8 cellular contexts compared by ENCODE assay signal in the genomic region with DNA sequence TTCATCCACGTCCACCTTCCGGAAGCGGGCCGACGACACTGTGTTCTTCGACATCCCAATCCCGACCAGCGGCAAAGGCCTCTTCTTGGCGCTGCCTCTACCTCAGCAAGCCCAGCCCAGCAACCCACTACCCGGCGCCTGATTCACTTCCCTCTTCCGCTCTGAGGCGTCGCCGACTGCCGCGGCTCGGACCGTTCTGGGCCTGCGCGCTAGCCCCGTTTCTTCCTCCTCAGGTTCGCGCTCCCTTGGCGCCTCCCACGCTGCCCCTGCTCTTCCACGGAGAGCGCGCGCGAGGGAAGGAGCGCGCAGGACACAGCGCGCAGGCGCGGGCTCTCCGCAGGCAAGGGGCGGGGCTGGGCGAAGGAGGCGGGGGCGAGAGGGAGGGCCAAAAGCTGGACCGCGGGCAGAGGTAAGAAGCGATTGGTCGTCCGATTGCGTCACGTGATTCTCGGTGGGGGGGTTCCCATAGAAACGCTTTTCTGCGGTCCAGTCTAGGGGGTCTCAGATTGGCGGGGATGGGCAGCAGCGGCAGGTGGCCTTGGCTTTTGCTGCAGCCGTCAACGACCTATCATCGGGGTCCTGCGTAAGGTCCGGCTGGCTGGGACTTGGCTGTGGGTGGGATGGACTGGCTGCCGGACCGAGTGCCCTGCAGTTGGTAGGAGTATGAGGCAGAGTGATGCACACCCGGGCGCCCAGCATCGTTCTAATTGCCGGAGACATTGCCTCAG. TPM values are rescaled to one million over a fixed set of nuclear protein-coding genes. Genes with fewer than 3 reads are reported as not detected.
DNase-seq lines count a peak whose midpoint lies in the region; ATAC-seq and TF ChIP-seq lines count a peak whose summit lies in the region.

ARPC5 (minus strand) TSS at position 178 of the 728 bp plus-strand sequence; CDS start at position 54, 124 bp downstream.

- ATAC-seq in GM19324 (IDR thresholded peaks at IDR 0.05; ENCODE audit: low FRiP score, unreplicated experiment) (peak; percentile 95), HG03469 (IDR thresholded peaks at IDR 0.05; ENCODE audit: unreplicated experiment) (peak; percentile 59)

- H3K4me3 ChIP-seq in BE2C (ENCODE audit: low read depth, low read length): peak within 1 kb of the TSS; percentile 91

- CTCF ChIA-PET in activated CD4-positive, alpha-beta T cell treated with anti-CD3 and anti-CD28 coated beads, Interleukin-2, amount 10 ng/mL, durations not matched to agents 7 days and 5 days (lab: Charles Lee): interaction anchor here (0.6 to 1.5 kb wide), 3 partner anchors 9 to 20 kb away, joined by 3 read pairs; partner anchors contain the start of gene APOBEC4

- peaks cover 8% of the 10 kb centered on the region; the same call in 1 of the 2 replicates for H3K4me1 ChIP-seq in BE2C

- H3K27me3 ChIP-seq in BE2C: no peaks in the 10 kb centered on the region

- no peaks in the 10 kb centered on the region for H3K9me3 ChIP-seq in BE2C

- peaks cover 32% of the 10 kb centered on the region for H3K4me1 Mint-ChIP-seq in activated CD4-positive, alpha-beta T cell treated with anti-CD3 and anti-CD28 coated beads, Interleukin-2, amount 10 ng/mL, durations not matched to agents 7 days and 5 days

- H3K36me3 Mint-ChIP-seq in activated CD4-positive, alpha-beta T cell treated with anti-CD3 and anti-CD28 coated beads, Interleukin-2, amount 10 ng/mL, durations not matched to agents 7 days and 5 days (ENCODE audit: low read depth): peaks cover 38% of the 10 kb centered on the region

- H3K9me3 Mint-ChIP-seq in activated CD4-positive, alpha-beta T cell treated with anti-CD3 and anti-CD28 coated beads, Interleukin-2, amount 10 ng/mL, durations not matched to agents 7 days and 5 days: no peaks in the 10 kb centered on the region

- peak within 1 kb of the TSS; percentile 99 for H3K27ac Mint-ChIP-seq in activated CD4-positive, alpha-beta T cell treated with anti-CD3 and anti-CD28 coated beads, Interleukin-2, amount 10 ng/mL, durations not matched to agents 7 days and 5 days

- POLR2A ChIA-PET in activated CD4-positive, alpha-beta T cell treated with anti-CD3 and anti-CD28 coated beads, Interleukin-2, amount 10 ng/mL, durations not matched to agents 7 days and 5 days (lab: Charles Lee): no interaction called here

- H3K4me3 Mint-ChIP-seq in activated CD4-positive, alpha-beta T cell treated with anti-CD3 and anti-CD28 coated beads, Interleukin-2, amount 10 ng/mL, durations not matched to agents 7 days and 5 days: peak within 1 kb of the TSS; percentile 100

- H3K36me3 ChIP-seq in BE2C: no peaks in the 10 kb centered on the region

- TF ChIP-seq CTCF in BE2C (IDR thresholded peaks at IDR 0.05; ENCODE audit: low read depth, low read length): no peak

- DNase-seq in BE2C (peak; percentile 98), NCI-H69 (lab: John Stamatoyannopoulos, UW) (peak; percentile 100), cortex of kidney (lab: John Stamatoyannopoulos, UW) (peak; percentile 78), left kidney (ENCODE audit: low read depth, low spot score) (peak; percentile 99)
- DNase-seq in activated CD4-positive, alpha-beta T cell treated with anti-CD3 and anti-CD28 coated beads, Interleukin-2, amount 10 ng/mL, durations not matched to agents 7 days and 5 days: peak; percentile 96
- DNase-seq in stimulated activated CD4-positive, alpha-beta T cell treated with anti-CD3 and anti-CD28 coated beads, Interleukin-2, amount 100 ng/mL, for 24 hours: peak; percentile 96 to 97

- H3K27me3 Mint-ChIP-seq in activated CD4-positive, alpha-beta T cell treated with anti-CD3 and anti-CD28 coated beads, Interleukin-2, amount 10 ng/mL, durations not matched to agents 7 days and 5 days: peaks cover 17% of the 10 kb centered on the region

RNA-seq across cellular contexts. Expression of gene ARPC5, which starts in this region (rescaled TPM):
- 92.3 TPM for polyA plus RNA-seq in BE2C (2012; ENCODE audit: insufficient read depth, insufficient read length, low read depth)
- total RNA-seq in activated CD4-positive, alpha-beta T cell treated with anti-CD3 and anti-CD28 coated beads, Interleukin-2, amount 10 ng/mL, durations not matched to agents 7 days and 5 days: 100 to 1,000 TPM; 257 to 273 TPM

Comparison
In these comparisons a context has a peak if more than half of its experiments do, and no peak if none do; other contexts are left out.
1. Peak in every context shown above with its lines: DNase-seq, ATAC-seq and H3K4me3 ChIP-seq.